18 cellular contexts compared by ENCODE assay signal in the genomic region with DNA sequence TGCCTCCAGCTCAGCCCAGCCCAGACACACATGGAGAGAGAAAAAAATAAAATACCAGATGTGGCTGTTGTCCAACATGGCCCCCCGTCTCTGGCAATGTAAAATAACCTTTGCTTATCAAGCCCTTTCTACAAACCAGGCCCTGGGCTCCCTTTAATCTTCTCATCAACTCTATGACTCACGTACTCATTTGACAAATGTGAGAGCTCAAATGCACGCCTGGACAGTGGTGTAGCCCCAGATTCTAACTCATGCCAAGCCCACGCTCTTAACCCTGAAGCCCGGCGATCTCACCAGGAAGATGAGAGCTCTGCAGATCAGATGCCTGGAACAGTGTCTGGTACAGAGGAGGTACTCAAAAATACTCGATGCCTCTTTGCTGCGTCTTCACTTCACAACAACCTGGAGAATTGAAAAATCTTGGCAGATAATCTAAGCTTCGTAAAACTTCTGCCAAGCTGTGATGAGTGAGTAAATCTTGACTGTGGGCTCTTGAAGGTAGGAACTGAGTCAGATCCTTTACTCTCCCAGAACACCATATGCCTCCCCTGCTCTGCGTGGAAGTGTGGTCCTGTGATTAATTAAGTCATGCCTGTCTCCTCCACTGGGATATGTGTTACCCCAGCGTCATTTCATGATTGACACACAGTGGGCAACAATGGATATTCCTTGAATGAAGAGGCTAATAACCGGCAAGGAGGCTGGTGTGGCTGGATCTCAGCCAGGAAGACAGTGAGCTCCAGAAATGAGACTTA.
DNase-seq lines count a peak whose midpoint lies in the region; ATAC-seq and TF ChIP-seq lines count a peak whose summit lies in the region.
"Had no signal": no experiment of that assay in that cellular context is flagged by ENCODE, and none has a peak within 500 bp of the region (broad histone marks: within the 10 kb centered on the region; RNA-seq: fewer than 3 reads in every experiment).

No MANE protein-coding gene starts in this region.

- TF ChIP-seq CTCF in SK-N-SH (IDR thresholded peaks at IDR 0.05) = no peak
- TF ChIP-seq CTCF in fibroblast of the aortic adventitia (IDR thresholded peaks at IDR 0.05; ENCODE audit: insufficient read depth, low read length) = no peak

- H3K4me2 ChIP-seq in SK-N-SH = peak overlapping the region; percentile 33

- CTCF ChIA-PET in activated CD8-positive, alpha-beta memory T cell treated with anti-CD3 and anti-CD28 coated beads, Interleukin-2, amount 10 ng/mL, durations not matched to agents 7 days and 5 days (lab: Charles Lee) = no interaction called here
- CTCF ChIA-PET in SK-N-SH (lab: Yijun Ruan, JAX) = interaction anchor here (0.6 to 4.8 kb wide), 15 partner anchors 11 to 603 kb away, joined by 3 to 34 read pairs (median 4); no protein-coding TSS in a partner anchor
- CTCF ChIA-PET in activated CD8-positive, alpha-beta T cell treated with anti-CD3 and anti-CD28 coated beads, Interleukin-2, amount 10 ng/mL, durations not matched to agents 7 days and 5 days (lab: Charles Lee) = interaction anchor here (1.0 kb wide), 1 partner anchor 155 kb away, joined by 4 read pairs; no protein-coding TSS in a partner anchor

- H3F3A ChIP-seq in SK-N-SH (replicated peaks; ENCODE audit: insufficient read depth) = peaks cover 1% of the 10 kb centered on the region

- no peak overlapping the region for H3K9ac ChIP-seq in SK-N-SH

- no peak overlapping the region for H3K27ac Mint-ChIP-seq in activated CD8-positive, alpha-beta memory T cell treated with anti-CD3 and anti-CD28 coated beads, Interleukin-2, amount 10 ng/mL, durations not matched to agents 7 days and 5 days
- H3K27ac Mint-ChIP-seq in activated CD8-positive, alpha-beta T cell treated with anti-CD3 and anti-CD28 coated beads, Interleukin-2, amount 10 ng/mL, durations not matched to agents 7 days and 5 days = no peak overlapping the region
- H3K27ac Mint-ChIP-seq: CD4-positive, CD25-positive, alpha-beta regulatory T cell had no signal

- H3K4me3 Mint-ChIP-seq in activated CD8-positive, alpha-beta memory T cell treated with anti-CD3 and anti-CD28 coated beads, Interleukin-2, amount 10 ng/mL, durations not matched to agents 7 days and 5 days = no peak overlapping the region
- H3K4me3 Mint-ChIP-seq in activated CD8-positive, alpha-beta T cell treated with anti-CD3 and anti-CD28 coated beads, Interleukin-2, amount 10 ng/mL, durations not matched to agents 7 days and 5 days = no peak overlapping the region
- H3K4me3 Mint-ChIP-seq: CD4-positive, CD25-positive, alpha-beta regulatory T cell had no signal

- H3K4me3 ChIP-seq in SK-N-SH (ENCODE audit: low read depth in 2 of 2, low read length in 1 of 2) = no peak overlapping the region
- no peak overlapping the region for H3K4me3 ChIP-seq in fibroblast of the aortic adventitia (ENCODE audit: low read depth, low read length)
- H3K4me3 ChIP-seq: suprapubic skin had no signal

- peaks cover 0 to 45% of the 10 kb centered on the region in 2 experiments; a peak in 2 of 4 replicates for H3K4me1 ChIP-seq in SK-N-SH (ENCODE audit: control insufficient read depth in 1 of 2, insufficient read depth in 2 of 2, low read depth in 1 of 2, low read length in 1 of 2)
- H3K4me1 ChIP-seq: suprapubic skin had no signal

- H4K20me1 ChIP-seq in SK-N-SH (ENCODE audit: insufficient read depth) = no peaks in the 10 kb centered on the region

- no peak for ATAC-seq in activated CD8-positive, alpha-beta memory T cell treated with anti-CD3 and anti-CD28 coated beads, Interleukin-2, amount 10 ng/mL, durations not matched to agents 7 days and 5 days
- no peak for ATAC-seq in activated CD8-positive, alpha-beta T cell treated with anti-CD3 and anti-CD28 coated beads, Interleukin-2, amount 10 ng/mL, durations not matched to agents 7 days and 5 days
- ATAC-seq in HG03342 (IDR thresholded peaks at IDR 0.05; ENCODE audit: unreplicated experiment) (no peak), GM21717 (IDR thresholded peaks at IDR 0.05; ENCODE audit: unreplicated experiment) (no peak)

- TF ChIP-seq EP300 in SK-N-SH (IDR thresholded peaks at IDR 0.05; ENCODE audit: borderline replicate concordance in 1 of 2, low read depth in 1 of 2, low read length in 1 of 2) = peak in 1 of 2 experiments; percentile 96; a peak in 2 of 4 replicates

- H3K27me3 Mint-ChIP-seq in activated CD8-positive, alpha-beta memory T cell treated with anti-CD3 and anti-CD28 coated beads, Interleukin-2, amount 10 ng/mL, durations not matched to agents 7 days and 5 days = peaks cover 23% of the 10 kb centered on the region
- H3K27me3 Mint-ChIP-seq in activated CD8-positive, alpha-beta T cell treated with anti-CD3 and anti-CD28 coated beads, Interleukin-2, amount 10 ng/mL, durations not matched to agents 7 days and 5 days (ENCODE audit: low read depth) = peaks cover 12% of the 10 kb centered on the region

- H3K9me2 ChIP-seq in SK-N-SH = no peaks in the 10 kb centered on the region

- DNase-seq in activated CD8-positive, alpha-beta memory T cell treated with anti-CD3 and anti-CD28 coated beads, Interleukin-2, amount 10 ng/mL, durations not matched to agents 7 days and 5 days = peak; percentile 3
- no peak for DNase-seq in activated CD8-positive, alpha-beta memory T cell treated with anti-CD3 and anti-CD28 coated beads, Interleukin-2, amount 50 U/mL, for 4 hours
- DNase-seq in SK-N-SH (peak; percentile 74), fibroblast of the aortic adventitia (ENCODE audit: low read depth) (peak; percentile 6), superior temporal gyrus (ENCODE audit: extremely low spot score) (peak; percentile 58)
- no peak for DNase-seq in activated CD8-positive, alpha-beta T cell treated with anti-CD3 and anti-CD28 coated beads, Interleukin-2, amount 10 ng/mL, durations not matched to agents 7 days and 5 days
- DNase-seq: activated gamma-delta T cell; CD4-positive, CD25-positive, alpha-beta regulatory T cell; DMS53; effector CD4-positive, alpha-beta T cell; GOT3; MM.1S; NCI-H146; NCI-H226; retina had no signal

- no peaks in the 10 kb centered on the region for H3K9me3 Mint-ChIP-seq in activated CD8-positive, alpha-beta memory T cell treated with anti-CD3 and anti-CD28 coated beads, Interleukin-2, amount 10 ng/mL, durations not matched to agents 7 days and 5 days (ENCODE audit: low read depth)
- no peaks in the 10 kb centered on the region for H3K9me3 Mint-ChIP-seq in activated CD8-positive, alpha-beta T cell treated with anti-CD3 and anti-CD28 coated beads, Interleukin-2, amount 10 ng/mL, durations not matched to agents 7 days and 5 days (ENCODE audit: insufficient read depth)
- H3K9me3 Mint-ChIP-seq: CD4-positive, CD25-positive, alpha-beta regulatory T cell had no signal

- no peaks in the 10 kb centered on the region for H3K9me3 ChIP-seq in SK-N-SH
- H3K9me3 ChIP-seq: suprapubic skin had no signal

- no peak overlapping the region for H2AFZ ChIP-seq in SK-N-SH (ENCODE audit: low read depth)

- no peaks in the 10 kb centered on the region for H3K27me3 ChIP-seq in SK-N-SH (ENCODE audit: insufficient read depth)
- H3K27me3 ChIP-seq: suprapubic skin had no signal

- WGBS in SK-N-SH (ENCODE audit: low lambda C conversion rate) = 8% methylated on average over 12 of the region's 12 CpGs

- no peaks in the 10 kb centered on the region for H3K36me3 Mint-ChIP-seq in activated CD8-positive, alpha-beta memory T cell treated with anti-CD3 and anti-CD28 coated beads, Interleukin-2, amount 10 ng/mL, durations not matched to agents 7 days and 5 days
- no peaks in the 10 kb centered on the region for H3K36me3 Mint-ChIP-seq in activated CD8-positive, alpha-beta T cell treated with anti-CD3 and anti-CD28 coated beads, Interleukin-2, amount 10 ng/mL, durations not matched to agents 7 days and 5 days (ENCODE audit: low read depth)
- H3K36me3 Mint-ChIP-seq: CD4-positive, CD25-positive, alpha-beta regulatory T cell had no signal

- no peaks in the 10 kb centered on the region for H3K4me1 Mint-ChIP-seq in activated CD8-positive, alpha-beta memory T cell treated with anti-CD3 and anti-CD28 coated beads, Interleukin-2, amount 10 ng/mL, durations not matched to agents 7 days and 5 days
- no peaks in the 10 kb centered on the region for H3K4me1 Mint-ChIP-seq in activated CD8-positive, alpha-beta T cell treated with anti-CD3 and anti-CD28 coated beads, Interleukin-2, amount 10 ng/mL, durations not matched to agents 7 days and 5 days (ENCODE audit: low read depth)
- H3K4me1 Mint-ChIP-seq: CD4-positive, CD25-positive, alpha-beta regulatory T cell had no signal

- POLR2A ChIA-PET in SK-N-SH (lab: Yijun Ruan, JAX) = interaction anchor here (0.7 to 1.6 kb wide), 4 partner anchors 33 to 193 kb away, joined by 3 to 4 read pairs (median 4); no protein-coding TSS in a partner anchor
- POLR2A ChIA-PET in activated CD8-positive, alpha-beta T cell treated with anti-CD3 and anti-CD28 coated beads, Interleukin-2, amount 10 ng/mL, durations not matched to agents 7 days and 5 days (lab: Charles Lee) = no interaction called here

- TF ChIP-seq RAD21 in SK-N-SH (IDR thresholded peaks at IDR 0.05; ENCODE audit: low read length) = peak; percentile 43

- H3K27ac ChIP-seq in SK-N-SH (ENCODE audit: low read depth in 2 of 2, low read length in 1 of 2) = peak overlapping the region in 1 of 2 experiments; percentile 96; a peak in 2 of 4 replicates
- H3K27ac ChIP-seq: suprapubic skin had no signal

- no peaks in the 10 kb centered on the region for H3K36me3 ChIP-seq in SK-N-SH (replicated peaks in 1 of 2; ENCODE audit: control insufficient read depth in 1 of 2, insufficient read depth in 2 of 2, low read length in 1 of 2)
- H3K36me3 ChIP-seq: suprapubic skin had no signal

- H3K79me2 ChIP-seq in SK-N-SH (ENCODE audit: insufficient read depth) = no peaks in the 10 kb centered on the region

TF ChIP-seq in SK-N-SH, 30 proteins besides CTCF, POLR2A, EP300 and RAD21 (continues in another document):
- TF ChIP-seq FOXJ3 (CRISPR knock-in tag; IDR thresholded peaks at IDR 0.05) (peak; percentile 49; the same call in 1 of the 2 replicates), YY1 (IDR thresholded peaks at IDR 0.05; ENCODE audit: low read depth) (no peak), CHD2 (IDR thresholded peaks at IDR 0.05; ENCODE audit: low read length, partially characterized antibody) (peak; percentile 67)
- TF ChIP-seq, protein P1, sequence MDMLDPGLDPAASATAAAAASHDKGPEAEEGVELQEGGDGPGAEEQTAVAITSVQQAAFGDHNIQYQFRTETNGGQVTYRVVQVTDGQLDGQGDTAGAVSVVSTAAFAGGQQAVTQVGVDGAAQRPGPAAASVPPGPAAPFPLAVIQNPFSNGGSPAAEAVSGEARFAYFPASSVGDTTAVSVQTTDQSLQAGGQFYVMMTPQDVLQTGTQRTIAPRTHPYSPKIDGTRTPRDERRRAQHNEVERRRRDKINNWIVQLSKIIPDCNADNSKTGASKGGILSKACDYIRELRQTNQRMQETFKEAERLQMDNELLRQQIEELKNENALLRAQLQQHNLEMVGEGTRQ (IDR thresholded peaks at IDR 0.05; ENCODE audit: borderline replicate concordance, low read depth, low read length) = no peak

Comparison
In these comparisons a context has a peak if more than half of its experiments do, and no peak if none do; other contexts are left out.
1. DNase-seq: peak in activated CD8-positive, alpha-beta memory T cell treated with anti-CD3 and anti-CD28 coated beads, Interleukin-2, amount 10 ng/mL, durations not matched to agents 7 days and 5 days (single experiment), SK-N-SH (single experiment), fibroblast of the aortic adventitia (single experiment) and superior temporal gyrus (single experiment); none in activated CD8-positive, alpha-beta memory T cell treated with anti-CD3 and anti-CD28 coated beads, Interleukin-2, amount 50 U/mL, for 4 hours (single experiment) and activated CD8-positive, alpha-beta T cell treated with anti-CD3 and anti-CD28 coated beads, Interleukin-2, amount 10 ng/mL, durations not matched to agents 7 days and 5 days (single experiment).